ENCODE assay signal across 1 cellular context in genomic region chr10:28631896-28632596, GRCh38.
TF ChIP-seq lines count a peak whose summit lies in the region.

No MANE protein-coding gene starts in this region.

TF ChIP-seq in IMR-90, 13 proteins besides CTCF, POLR2A, EP300 and RAD21 (continued from another document):
- TF ChIP-seq ELK1 (IDR thresholded peaks at IDR 0.05; ENCODE audit: borderline replicate concordance, low read depth, low read length) = no peak
